ENCODE assay signal across 8 cellular contexts in genomic region chr12:123106640-123107359, GRCh38. TPM values are rescaled to one million over a fixed set of nuclear protein-coding genes. Genes with fewer than 3 reads are reported as not detected.
DNase-seq lines count a peak whose midpoint lies in the region; ATAC-seq and TF ChIP-seq lines count a peak whose summit lies in the region.

No MANE protein-coding gene starts in this region.

- no peak overlapping the region for H2AFZ ChIP-seq in DND-41 (ENCODE audit: low read depth, low read length)

- ATAC-seq in DND-41 (ENCODE audit: insufficient read depth, low read depth) (peak; percentile 64), naive B cell (ENCODE audit: low read depth in 2 of 2) (peak; percentile 84 to 89), HG03520 (IDR thresholded peaks at IDR 0.05; ENCODE audit: unreplicated experiment) (no peak), HG02840 (IDR thresholded peaks at IDR 0.05; ENCODE audit: low FRiP score, unreplicated experiment) (no peak)
- ATAC-seq in activated T-helper 17 cell treated with anti-CD3 and anti-CD28 coated beads, Interleukin-2, amount 50 U/mL, for 72 hours (replicated peaks): peak; percentile 98

- H3K9me3 ChIP-seq in DND-41 (ENCODE audit: insufficient read depth, low read length, severe bottlenecking): no peaks in the 10 kb centered on the region
- no peaks in the 10 kb centered on the region for H3K9me3 ChIP-seq in WERI-Rb-1 (ENCODE audit: severe bottlenecking)

- H3K4me3 ChIP-seq in DND-41 (ENCODE audit: low read depth in 1 of 2, low read length in 2 of 2) (no peak overlapping the region), WERI-Rb-1 (ENCODE audit: low read depth, low read length) (no peak overlapping the region)

- peak overlapping the region; percentile 74 for H3K4me3 Mint-ChIP-seq in activated T-helper 17 cell treated with anti-CD3 and anti-CD28 coated beads, Interleukin-2, amount 50 U/mL, for 72 hours
- peak overlapping the region in 7 of 8 donors; percentile 44 to 88 (median 75) for H3K4me3 Mint-ChIP-seq in naive B cell

- H3K9me3 Mint-ChIP-seq in activated T-helper 17 cell treated with anti-CD3 and anti-CD28 coated beads, Interleukin-2, amount 50 U/mL, for 72 hours: no peaks in the 10 kb centered on the region
- H3K9me3 Mint-ChIP-seq in naive B cell: no peaks in the 10 kb centered on the region

- no peak overlapping the region for H3K27ac ChIP-seq in DND-41 (ENCODE audit: low read length)
- no peak overlapping the region for H3K27ac ChIP-seq in WERI-Rb-1

- no peak overlapping the region for H3K9ac ChIP-seq in DND-41 (ENCODE audit: low read depth, low read length)

- H3K36me3 ChIP-seq in DND-41 (ENCODE audit: insufficient read depth, low read length) (no peaks in the 10 kb centered on the region), WERI-Rb-1 (no peaks in the 10 kb centered on the region)

- DNase-seq in DND-41: peak; percentile 31
- DNase-seq in OCI-M2 (lab: John Stamatoyannopoulos, UW; ENCODE audit: unreplicated experiment): peak; percentile 39
- DNase-seq in naive B cell: peak; percentile 37
- no peak for DNase-seq in WERI-Rb-1
- no peak for DNase-seq in HPDE6-E6E7 (ENCODE audit: extremely low spot score)

- no peaks in the 10 kb centered on the region for H3K27me3 Mint-ChIP-seq in activated T-helper 17 cell treated with anti-CD3 and anti-CD28 coated beads, Interleukin-2, amount 50 U/mL, for 72 hours
- H3K27me3 Mint-ChIP-seq in naive B cell: no peaks in the 10 kb centered on the region

- no peaks in the 10 kb centered on the region for H3K79me2 ChIP-seq in DND-41 (ENCODE audit: insufficient read depth, low read length)

- H3K4me1 ChIP-seq in DND-41 (ENCODE audit: insufficient read depth, low read length): no peaks in the 10 kb centered on the region

- H3K27me3 ChIP-seq in DND-41 (ENCODE audit: insufficient read depth, low read length, poor library complexity): no peaks in the 10 kb centered on the region
- no peaks in the 10 kb centered on the region for H3K27me3 ChIP-seq in WERI-Rb-1 (ENCODE audit: insufficient read depth, low read depth, severe bottlenecking)

- no peak overlapping the region for H3K4me2 ChIP-seq in DND-41 (ENCODE audit: insufficient read depth, low read length)

- H3K27ac Mint-ChIP-seq in activated T-helper 17 cell treated with anti-CD3 and anti-CD28 coated beads, Interleukin-2, amount 50 U/mL, for 72 hours: peak overlapping the region; percentile 95
- H3K27ac Mint-ChIP-seq in naive B cell: peak overlapping the region; percentile 87 to 97 (median 94)

- H3K4me1 Mint-ChIP-seq in activated T-helper 17 cell treated with anti-CD3 and anti-CD28 coated beads, Interleukin-2, amount 50 U/mL, for 72 hours: peaks cover 22% of the 10 kb centered on the region
- H3K4me1 Mint-ChIP-seq in naive B cell: peaks cover 36 to 53% (median 45%) of the 10 kb centered on the region in 3 donors

- H3K36me3 Mint-ChIP-seq in activated T-helper 17 cell treated with anti-CD3 and anti-CD28 coated beads, Interleukin-2, amount 50 U/mL, for 72 hours (ENCODE audit: low read depth): no peaks in the 10 kb centered on the region
- H3K36me3 Mint-ChIP-seq in naive B cell: peaks cover 0 to 8% of the 10 kb centered on the region in 2 donors

- H4K20me1 ChIP-seq in DND-41 (ENCODE audit: insufficient read depth, low read length): no peaks in the 10 kb centered on the region

- TF ChIP-seq CTCF in DND-41 (IDR thresholded peaks at IDR 0.05; ENCODE audit: borderline replicate concordance, extremely low read depth, low read length, poor library complexity, severe bottlenecking) (no peak), WERI-Rb-1 (IDR thresholded peaks at IDR 0.05; ENCODE audit: low read depth, low read length) (no peak)

RNA-seq across cellular contexts. Expression of gene PITPNM2, which starts 44.1 kb away (rescaled TPM):
- total RNA-seq in activated T-helper 17 cell treated with anti-CD3 and anti-CD28 coated beads, Interleukin-2, amount 50 U/mL, for 72 hours: 1 to 10 TPM; 4.1 to 4.6 TPM
- 1 to 10 TPM in 3 of 6 donors, under 1 TPM in 3; 0.10 to 2.6 (median 0.96) TPM for polyA plus RNA-seq in naive B cell (ENCODE audit: low read depth in 6 of 6)

Comparison
In these comparisons a context has a peak if more than half of its experiments do, and no peak if none do; other contexts are left out.
1. ATAC-seq: peak in DND-41 (single experiment), activated T-helper 17 cell treated with anti-CD3 and anti-CD28 coated beads, Interleukin-2, amount 50 U/mL, for 72 hours (single experiment) and naive B cell (2 of 2); none in HG03520 (single experiment) and HG02840 (single experiment).
2. DNase-seq: peak in DND-41 (single experiment), OCI-M2 (single experiment) and naive B cell (single experiment); none in WERI-Rb-1 (single experiment) and HPDE6-E6E7 (single experiment).